ENCODE assay signal across 1 cellular context in the genomic region with DNA sequence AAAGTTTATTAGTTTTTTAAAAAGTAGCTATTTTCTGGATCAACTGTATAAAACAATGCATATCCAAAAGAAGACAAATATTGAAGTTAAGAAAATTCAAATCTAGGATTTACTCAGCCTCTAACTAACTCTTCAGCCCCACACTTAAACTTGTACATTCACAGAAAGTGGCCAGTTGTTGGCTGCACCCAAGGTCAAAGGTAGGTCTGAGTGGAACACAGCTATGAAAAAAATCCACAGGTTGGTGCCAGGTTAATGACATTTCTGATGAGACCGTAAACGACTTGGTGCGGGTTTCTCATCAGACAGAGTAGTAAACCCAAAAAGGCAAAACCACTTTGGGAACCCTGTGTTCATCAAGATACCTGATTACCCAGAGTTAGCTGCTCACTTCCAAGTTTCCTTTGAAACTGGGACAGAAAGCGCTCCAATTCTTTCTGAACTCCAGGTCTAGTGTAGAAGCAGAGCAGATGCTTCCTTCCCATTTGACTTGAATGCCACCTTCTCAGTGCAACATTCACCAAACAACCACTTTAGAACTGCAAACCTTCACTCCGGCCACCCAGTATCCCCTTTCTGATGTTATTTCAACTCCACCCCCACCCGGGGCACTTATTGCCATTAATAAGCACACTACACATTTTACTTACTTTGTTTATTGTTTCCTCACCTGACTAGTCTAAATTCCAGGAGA.
TF ChIP-seq lines count a peak whose summit lies in the region.

No MANE protein-coding gene starts in this region.

TF ChIP-seq in IMR-90, 13 proteins besides CTCF, POLR2A, EP300 and RAD21:
- no peak for TF ChIP-seq MXI1 (IDR thresholded peaks at IDR 0.05; ENCODE audit: borderline replicate concordance, low read depth, low read length)
- no peak for TF ChIP-seq RFX5 (IDR thresholded peaks at IDR 0.05; ENCODE audit: low read depth, low read length)
- TF ChIP-seq BHLHE40 (IDR thresholded peaks at IDR 0.05; ENCODE audit: low read depth, low read length), result no peak
- no peak for TF ChIP-seq CEBPB (IDR thresholded peaks at IDR 0.05; ENCODE audit: low read depth, low read length)
- no peak for TF ChIP-seq SMC3 (IDR thresholded peaks at IDR 0.05; ENCODE audit: low read depth, low read length)
- no peak for TF ChIP-seq FOS (IDR thresholded peaks at IDR 0.05; ENCODE audit: low read depth, low read length)
- no peak for TF ChIP-seq RCOR1 (IDR thresholded peaks at IDR 0.05; ENCODE audit: insufficient replicate concordance, low read length)
- TF ChIP-seq MAFK (IDR thresholded peaks at IDR 0.05; ENCODE audit: low read depth, low read length), result no peak
